Comparison of ENCODE assay signal across 8 cellular contexts in genomic region chr15:93035953-93036810, GRCh38. TPM values are rescaled to one million over a fixed set of nuclear protein-coding genes. Genes with fewer than 3 reads are reported as not detected.
DNase-seq lines count a peak whose midpoint lies in the region; ATAC-seq lines count a peak whose summit lies in the region.

No MANE protein-coding gene starts in this region.

- H3K36me3 ChIP-seq in MG63 = no peaks in the 10 kb centered on the region

- DNase-seq in activated CD4-positive, alpha-beta T cell treated with anti-CD3 and anti-CD28 coated beads for 24 hours (ENCODE audit: low read depth in 2 of 2) = peak; percentile 20 to 22
- no peak for DNase-seq in activated CD4-positive, alpha-beta T cell treated with anti-CD3 and anti-CD28 coated beads for 1 hour
- DNase-seq in NCI-H69 (lab: John Stamatoyannopoulos, UW) (peak; percentile 57), foreskin melanocyte (peak; percentile 8), MG63 (no peak)
- DNase-seq in activated T-cell treated with anti-CD3 and anti-CD28 coated beads, Interleukin-2, amount 50 U/mL, for 48 hours = peak; percentile 69 to 70
- DNase-seq in stimulated activated CD4-positive, alpha-beta T cell treated with anti-CD3 and anti-CD28 coated beads, Interleukin-12 subunit alpha, Interleukin-12 subunit beta, amount 100 ng/mL, for 4 hours = peak; percentile 43

- H3K27me3 ChIP-seq in MG63 = no peaks in the 10 kb centered on the region

- H3K9me3 ChIP-seq in MG63 = no peaks in the 10 kb centered on the region

- peak; percentile 91 for ATAC-seq in HG02870 (IDR thresholded peaks at IDR 0.05; ENCODE audit: unreplicated experiment)

- H3K4me3 ChIP-seq in MG63 = no peak overlapping the region

RNA-seq across cellular contexts. Expression of gene RGMA, which starts 52.8 kb away (rescaled TPM):
- total RNA-seq in MG63 (2014; rRNA removed; shearing (Covaris generic); ENCODE audit: low replicate concordance) = 0.47 TPM in 1 of 2 replicates, not detected in the other

Comparison
In these comparisons a context has a peak if more than half of its experiments do, and no peak if none do; other contexts are left out.
1. DNase-seq: peak in activated CD4-positive, alpha-beta T cell treated with anti-CD3 and anti-CD28 coated beads for 24 hours (2 of 2), NCI-H69 (single experiment), activated T-cell treated with anti-CD3 and anti-CD28 coated beads, Interleukin-2, amount 50 U/mL, for 48 hours (2 of 2), foreskin melanocyte (single experiment) and stimulated activated CD4-positive, alpha-beta T cell treated with anti-CD3 and anti-CD28 coated beads, Interleukin-12 subunit alpha, Interleukin-12 subunit beta, amount 100 ng/mL, for 4 hours (single experiment); none in activated CD4-positive, alpha-beta T cell treated with anti-CD3 and anti-CD28 coated beads for 1 hour (single experiment) and MG63 (single experiment).